ENCODE assay signal across 28 cellular contexts in the genomic region with DNA sequence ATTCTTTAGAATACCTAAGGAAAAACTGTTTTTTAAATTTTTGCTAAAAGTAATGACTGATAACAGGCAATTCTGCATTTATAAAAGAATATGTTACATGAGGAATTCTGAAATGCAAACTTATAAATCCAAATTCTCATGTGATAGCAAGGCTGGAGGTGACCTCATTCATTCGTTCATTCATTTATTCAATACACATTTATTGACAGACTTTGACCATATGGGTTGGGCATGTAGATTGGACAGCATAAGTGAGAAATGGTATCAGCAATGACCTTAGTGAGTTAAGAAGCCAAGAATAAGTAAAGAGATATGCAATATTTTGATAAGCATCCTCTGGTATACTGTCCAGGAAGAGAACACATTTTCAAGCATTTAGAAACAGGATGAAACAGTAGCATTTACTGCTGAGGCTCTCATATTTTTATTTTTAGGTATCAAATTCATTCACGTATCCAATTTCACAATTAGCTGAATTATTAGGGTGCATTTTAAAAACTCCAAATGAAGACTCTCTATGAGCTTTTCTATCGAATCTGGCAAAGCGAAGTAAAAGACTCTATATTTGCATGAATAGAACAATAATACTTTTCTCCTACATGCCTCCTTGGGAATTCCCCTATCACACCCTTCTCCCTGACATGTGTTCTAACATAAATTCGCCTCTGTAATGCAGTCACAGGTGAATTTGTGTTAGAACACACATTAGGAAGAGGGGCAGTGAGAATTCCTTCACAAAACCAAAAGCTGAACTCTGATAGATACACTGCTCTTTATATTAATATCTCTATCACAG. TPM values are rescaled to one million over a fixed set of nuclear protein-coding genes. Genes with fewer than 3 reads are reported as not detected.
DNase-seq lines count a peak whose midpoint lies in the region; ATAC-seq, FAIRE-seq and TF ChIP-seq lines count a peak whose summit lies in the region.
"Had no signal": no experiment of that assay in that cellular context is flagged by ENCODE, and none has a peak within 500 bp of the region (broad histone marks: within the 10 kb centered on the region; RNA-seq: fewer than 3 reads in every experiment).

No MANE protein-coding gene starts in this region.

- intact Hi-C loops in K562 (cut with micrococcal nuclease): loop anchor here (10.0 kb wide), 1 partner anchor 311 kb away; no protein-coding TSS in a partner anchor

- H3K4me3 ChIP-seq in K562 (no peak overlapping the region), suprapubic skin (no peak overlapping the region)
- H3K4me3 ChIP-seq: left lung, spleen, tibial nerve had no signal

- H3K27ac Mint-ChIP-seq in activated naive CD8-positive, alpha-beta T cell: peak overlapping the region; percentile 72
- no peak overlapping the region for H3K27ac Mint-ChIP-seq in activated naive CD8-positive, alpha-beta T cell treated with anti-CD3 and anti-CD28 coated beads, Interleukin-2, amount 50 U/mL, for 24 hours
- H3K27ac Mint-ChIP-seq in mesothelial cell of epicardium: peak overlapping the region; percentile 71
- H3K27ac Mint-ChIP-seq: stimulated activated naive CD8-positive, alpha-beta T cell treated with anti-CD3 and anti-CD28 coated beads, Interleukin-15, amount 100 ng/mL, for 72 hours had no signal

- in situ Hi-C loops in K562 (cut with MboI): loop anchor here (25.0 kb wide), 1 partner anchor 177 kb away; a partner anchor contains a TSS

- TF ChIP-seq EP300 in K562 (IDR thresholded peaks at IDR 0.05; ENCODE audit: low read length) (no peak), suprapubic skin (IDR thresholded peaks at IDR 0.05) (no peak)

- H3K27me3 Mint-ChIP-seq in activated naive CD8-positive, alpha-beta T cell: no peaks in the 10 kb centered on the region
- H3K27me3 Mint-ChIP-seq in activated naive CD8-positive, alpha-beta T cell treated with anti-CD3 and anti-CD28 coated beads, Interleukin-2, amount 50 U/mL, for 24 hours: no peaks in the 10 kb centered on the region
- H3K27me3 Mint-ChIP-seq in mesothelial cell of epicardium (ENCODE audit: low read depth): no peaks in the 10 kb centered on the region
- H3K27me3 Mint-ChIP-seq: stimulated activated naive CD8-positive, alpha-beta T cell treated with anti-CD3 and anti-CD28 coated beads, Interleukin-15, amount 100 ng/mL, for 72 hours had no signal

- H2AFZ ChIP-seq in K562 (ENCODE audit: low read depth, low read length): no peak overlapping the region

- H3K4me2 ChIP-seq in K562 (ENCODE audit: insufficient read depth, low read length): no peak overlapping the region

- H3K79me2 ChIP-seq in K562 (ENCODE audit: control insufficient read depth, insufficient read depth, low read length): no peaks in the 10 kb centered on the region

- H3K36me3 Mint-ChIP-seq in activated naive CD8-positive, alpha-beta T cell: peaks cover 2% of the 10 kb centered on the region
- peaks cover 10% of the 10 kb centered on the region for H3K36me3 Mint-ChIP-seq in activated naive CD8-positive, alpha-beta T cell treated with anti-CD3 and anti-CD28 coated beads, Interleukin-2, amount 50 U/mL, for 24 hours (ENCODE audit: low read depth)
- H3K36me3 Mint-ChIP-seq in mesothelial cell of epicardium: peaks cover 6% of the 10 kb centered on the region

- TF ChIP-seq RAD21 in K562 (CRISPR knock-in tag; conservative IDR thresholded peaks at IDR 0.05 in 1 of 2, IDR thresholded peaks at IDR 0.05 in 1 of 2): no peak

- 73% methylated on average over 5 of the region's 5 CpGs for WGBS in K562 (ENCODE audit: insufficient coverage, low coverage, missing lambda C conversion rate)
- WGBS in suprapubic skin: 61% methylated on average over 5 of the region's 5 CpGs

- no peak overlapping the region for H3K9ac ChIP-seq in K562 (ENCODE audit: insufficient read depth in 1 of 2, low read depth in 2 of 2, low read length in 2 of 2)

- H3K36me3 ChIP-seq in K562 (ENCODE audit: control insufficient read depth, insufficient read depth, low read length) (peaks cover 29% of the 10 kb centered on the region; the same call in 2 of the 3 replicates), suprapubic skin (peaks cover 6% of the 10 kb centered on the region)

- H3K9me3 ChIP-seq in K562 (replicated peaks; ENCODE audit: control insufficient read depth, insufficient read depth, low read depth, low read length) (no peaks in the 10 kb centered on the region), suprapubic skin (no peaks in the 10 kb centered on the region)
- H3K9me3 ChIP-seq: BE2C, left lung, spleen, tibial nerve had no signal

- H3K4me1 ChIP-seq in K562 (replicated peaks in 1 of 2; ENCODE audit: control insufficient read depth in 2 of 2, insufficient read depth in 2 of 2, low read length in 2 of 2) (peaks cover 0 to 12% of the 10 kb centered on the region in 2 experiments; a peak in 3 of 5 replicates), suprapubic skin (peaks cover 47% of the 10 kb centered on the region)

- peaks cover 19% of the 10 kb centered on the region for H3K4me1 Mint-ChIP-seq in activated naive CD8-positive, alpha-beta T cell (ENCODE audit: low read depth)
- peaks cover 13% of the 10 kb centered on the region for H3K4me1 Mint-ChIP-seq in activated naive CD8-positive, alpha-beta T cell treated with anti-CD3 and anti-CD28 coated beads, Interleukin-2, amount 50 U/mL, for 24 hours
- peaks cover 52% of the 10 kb centered on the region for H3K4me1 Mint-ChIP-seq in mesothelial cell of epicardium

- no TSS peak for BruUV-seq in K562 (replicated peaks; lab: Mats Ljungman, UMichigan)

- H3K27ac ChIP-seq in K562 (ENCODE audit: extremely low read depth, low read depth, low read length) (no peak overlapping the region), suprapubic skin (no peak overlapping the region)
- H3K27ac ChIP-seq: epithelial cell of prostate, HL-60, left lung, spleen, VCaP had no signal

- H3K9me3 Mint-ChIP-seq in activated naive CD8-positive, alpha-beta T cell (ENCODE audit: low read depth): no peaks in the 10 kb centered on the region
- no peaks in the 10 kb centered on the region for H3K9me3 Mint-ChIP-seq in activated naive CD8-positive, alpha-beta T cell treated with anti-CD3 and anti-CD28 coated beads, Interleukin-2, amount 50 U/mL, for 24 hours
- no peaks in the 10 kb centered on the region for H3K9me3 Mint-ChIP-seq in mesothelial cell of epicardium
- H3K9me3 Mint-ChIP-seq: stimulated activated naive CD8-positive, alpha-beta T cell treated with anti-CD3 and anti-CD28 coated beads, Interleukin-15, amount 100 ng/mL, for 72 hours had no signal

- CTCF ChIA-PET in K562 (lab: Yijun Ruan, JAX; ENCODE audit: low intra/inter-chr PET ratio): no interaction called here

- ATAC-seq in activated naive CD8-positive, alpha-beta T cell treated with anti-CD3 and anti-CD28 coated beads, Interleukin-2, amount 50 U/mL, for 24 hours: no peak
- ATAC-seq in K562: no peak
- no peak for ATAC-seq in HG03108 (IDR thresholded peaks at IDR 0.05; ENCODE audit: unreplicated experiment)
- no peak for ATAC-seq in GM18909 (IDR thresholded peaks at IDR 0.05; ENCODE audit: poor library complexity, unreplicated experiment)
- ATAC-seq: HepG2; left lung; stimulated activated naive CD8-positive, alpha-beta T cell treated with anti-CD3 and anti-CD28 coated beads, Interleukin-15, amount 100 ng/mL, for 72 hours had no signal

- no peaks in the 10 kb centered on the region for H3K27me3 ChIP-seq in K562 (ENCODE audit: control insufficient read depth in 2 of 2, insufficient read depth in 2 of 2, low read length in 2 of 2)
- no peaks in the 10 kb centered on the region for H3K27me3 ChIP-seq in suprapubic skin
- H3K27me3 ChIP-seq: BE2C, left lung, spleen, tibial nerve had no signal

- no peak for DNase-seq in activated naive CD8-positive, alpha-beta T cell treated with anti-CD3 and anti-CD28 coated beads, Interleukin-2, amount 50 U/mL, for 24 hours
- DNase-seq in K562 (ENCODE audit: extremely low read depth in 1 of 4, low spot score in 3 of 4) (no peak), mesothelial cell of epicardium (ENCODE audit: low spot score in 2 of 2, unreplicated experiment in 2 of 2) (no peak), suprapubic skin (ENCODE audit: low spot score in 2 of 2) (no peak)
- no peak for DNase-seq in activated CD4-positive, alpha-beta T cell treated with anti-CD3 and anti-CD28 coated beads, Interleukin-2, amount 50 U/mL, for 48 hours
- DNase-seq: activated gamma-delta T cell; amniotic stem cell; BE2C; central memory CD4-positive, alpha-beta T cell; EL; left lung; NCI-H2171 treated with DMSO at 0.1 percent for 48 hours; NCI-H524 treated with DMSO at 0.1 percent for 48 hours; retina; spleen; stimulated activated CD4-positive, alpha-beta T cell treated with anti-CD3 and anti-CD28 coated beads, Interleukin-4, amount 100 ng/mL, for 24 hours; stimulated activated naive CD8-positive, alpha-beta T cell treated with anti-CD3 and anti-CD28 coated beads, Interleukin-15, amount 100 ng/mL, for 72 hours; T-helper 2 cell had no signal

- no peaks in the 10 kb centered on the region for H3K9me1 ChIP-seq in K562 (ENCODE audit: control insufficient read depth, insufficient read depth, low read length)

- no peak for FAIRE-seq in K562 (lab: Jason Lieb, UNC)
- FAIRE-seq: A204.1, H54, HepG2 had no signal

- TF ChIP-seq POLR2A in K562 (conservative IDR thresholded peaks at IDR 0.05): no peak
- TF ChIP-seq POLR2A in suprapubic skin (IDR thresholded peaks at IDR 0.05): no peak

- H3K4me3 Mint-ChIP-seq in activated naive CD8-positive, alpha-beta T cell: no peak overlapping the region
- no peak overlapping the region for H3K4me3 Mint-ChIP-seq in activated naive CD8-positive, alpha-beta T cell treated with anti-CD3 and anti-CD28 coated beads, Interleukin-2, amount 50 U/mL, for 24 hours
- no peak overlapping the region for H3K4me3 Mint-ChIP-seq in mesothelial cell of epicardium
- H3K4me3 Mint-ChIP-seq: stimulated activated naive CD8-positive, alpha-beta T cell treated with anti-CD3 and anti-CD28 coated beads, Interleukin-15, amount 100 ng/mL, for 72 hours had no signal

- H4K20me1 ChIP-seq in K562 (replicated peaks; ENCODE audit: control insufficient read depth, insufficient read depth, low read length): no peaks in the 10 kb centered on the region

- no peak for TF ChIP-seq CTCF in K562 (IDR thresholded peaks at IDR 0.05 in 2 of 3, conservative IDR thresholded peaks at IDR 0.05 in 1 of 3; ENCODE audit: insufficient read depth in 2 of 3, low read depth in 1 of 3, low read length in 3 of 3)
- TF ChIP-seq CTCF in mesothelial cell of epicardium (IDR thresholded peaks at IDR 0.05; ENCODE audit: unreplicated experiment): no peak
- no peak for TF ChIP-seq CTCF in suprapubic skin (IDR thresholded peaks at IDR 0.05)

- POLR2A ChIA-PET in K562 (lab: Yijun Ruan, JAX): no interaction called here

RNA-seq across cellular contexts. Expression of a gene that starts 49.9 kb away (rescaled TPM):
- 8.8 and 16.1 TPM in 2 replicates for total RNA-seq in K562 (2011; cell fraction: chromatin; rRNA removed; ENCODE audit: low replicate concordance)
- 20.7 and 23.2 TPM in 2 replicates for total RNA-seq in K562 (2011; cell fraction: nucleolus; rRNA removed)
- total RNA-seq in K562 (2011; cell fraction: nucleoplasm; rRNA removed): 17.1 and 23.0 TPM in 2 replicates
- total RNA-seq in K562 (2014; rRNA removed): 203 and 259 TPM in 2 replicates
- total RNA-seq in K562 (2014; rRNA removed; fragmentation: Illumina TruSeq; extraction: Trizol): 141 and 146 TPM in 2 replicates
- total RNA-seq in K562 (2015; rRNA removed; fragmentation: Illumina TruSeq; extraction: Trizol): 194 and 202 TPM in 2 replicates
- 183 and 186 TPM in 2 replicates for total RNA-seq in K562 (2021)
- 112 and 145 TPM in 2 replicates for polyA plus RNA-seq in K562 (2011; rRNA removed)
- polyA plus RNA-seq in K562 (2011; cell fraction: cytosol; rRNA removed): 179 and 230 TPM in 2 replicates
- polyA plus RNA-seq in K562 (2011; cell fraction: nucleus; rRNA removed): 62.5 and 85.5 TPM in 2 replicates
- 95.4 and 146 TPM in 2 replicates for polyA plus RNA-seq in K562 (2012)
- 206 and 207 TPM in 2 replicates for polyA plus RNA-seq in K562 (2014; fragmentation: Illumina TruSeq; extraction: Trizol)
- polyA plus RNA-seq in K562 (2014; fragmentation: Nextera tagmentation; extraction: Ambion mirVana): 100 to 1,000 TPM in 1 of 2 experiments, 10 to 100 TPM in 1; 77.3 to 113 TPM
- 153 and 160 TPM in 2 replicates for polyA plus RNA-seq in K562 (2014; rRNA removed)
- 67.6 and 77.2 TPM in 2 replicates for polyA minus RNA-seq in K562 (2011; rRNA and poly(A)+ RNA removed)
- 65.7 and 86.5 TPM in 2 replicates for polyA minus RNA-seq in K562 (2011; cell fraction: cytosol; rRNA and poly(A)+ RNA removed)
- 8.2 and 15.0 TPM in 2 replicates for polyA minus RNA-seq in K562 (2011; cell fraction: nucleus; rRNA and poly(A)+ RNA removed)
- total RNA-seq in mesothelial cell of epicardium: 154 to 166 TPM (median 156 TPM) in 3 replicates
- total RNA-seq in suprapubic skin: 100 to 1,000 TPM; 260 to 443 (median 311) TPM
